In genomic region chr19:43934985-43935708, GRCh38 we compare ENCODE assay signal across 1 cellular context.
TF ChIP-seq lines count a peak whose summit lies in the region.

Gene ZNF45, minus strand, starts transcription at chr19:43935282. Its CDS starts 13,097 bp downstream, at chr19:43922185.

TF ChIP-seq in K562, 482 proteins besides CTCF, POLR2A, EP300 and RAD21 (continued from another document and continues in another):
- TF ChIP-seq ZNF609 (CRISPR knock-in tag; IDR thresholded peaks at IDR 0.05; ENCODE audit: borderline replicate concordance) (no peak), ZNF140 (CRISPR knock-in tag; IDR thresholded peaks at IDR 0.05) (no peak), ZNF282 (CRISPR knock-in tag; IDR thresholded peaks at IDR 0.05) (no peak), ETV5 (CRISPR knock-in tag; IDR thresholded peaks at IDR 0.05; ENCODE audit: low read depth) (peak; percentile 85), ZNF436 (CRISPR knock-in tag; IDR thresholded peaks at IDR 0.05) (no peak), ZNF511 (CRISPR knock-in tag; IDR thresholded peaks at IDR 0.05) (no peak), BDP1 (IDR thresholded peaks at IDR 0.05; ENCODE audit: insufficient read depth, insufficient read length) (no peak), ZBTB12 (CRISPR knock-in tag; IDR thresholded peaks at IDR 0.05) (no peak), HNRNPH1 (optimal IDR thresholded peaks at IDR 0.05; ENCODE audit: low read depth, low read length) (no peak), POLR2G (IDR thresholded peaks at IDR 0.05; ENCODE audit: low read depth, low read length) (peak; percentile 85), ZNF76 (CRISPR knock-in tag; IDR thresholded peaks at IDR 0.05; ENCODE audit: borderline replicate concordance) (no peak), ZNF347 (CRISPR knock-in tag; IDR thresholded peaks at IDR 0.05; ENCODE audit: low read depth) (no peak), TAF7 (tag; IDR thresholded peaks at IDR 0.05) (peak; percentile 52), DEAF1 (CRISPR knock-in tag; IDR thresholded peaks at IDR 0.05) (no peak), SP2 (IDR thresholded peaks at IDR 0.05; ENCODE audit: extremely low read depth, low read depth, low read length, poor library complexity, severe bottlenecking) (no peak), IRF2 (CRISPR knock-in tag; IDR thresholded peaks at IDR 0.05) (no peak), ZNF780A (CRISPR knock-in tag; IDR thresholded peaks at IDR 0.05) (no peak), ZNF407 (IDR thresholded peaks at IDR 0.05; ENCODE audit: low read depth) (no peak), POLR2B (IDR thresholded peaks at IDR 0.05; ENCODE audit: low read depth, partially characterized antibody) (peak; percentile 56), NFXL1 (CRISPR knock-in tag; IDR thresholded peaks at IDR 0.05) (no peak), CEBPG (CRISPR knock-in tag; IDR thresholded peaks at IDR 0.05) (no peak), CEBPG (tag; conservative IDR thresholded peaks at IDR 0.05 in 1 of 2, IDR thresholded peaks at IDR 0.05 in 1 of 2) (no peak), KAT7 (CRISPR knock-in tag; IDR thresholded peaks at IDR 0.05; ENCODE audit: borderline replicate concordance) (peak; percentile 65; the same call in 1 of the 2 replicates), BRCA1 (IDR thresholded peaks at IDR 0.05) (no peak), BRCA1 (CRISPR knock-in tag; IDR thresholded peaks at IDR 0.05) (no peak), E2F6 (IDR thresholded peaks at IDR 0.05; ENCODE audit: borderline replicate concordance in 1 of 2, extremely low read depth in 1 of 2, insufficient read depth in 1 of 2, insufficient read length in 1 of 2, low read depth in 1 of 2, low read length in 1 of 2, poor library complexity in 1 of 2, severe bottlenecking in 1 of 2) (peak in 1 of 2 experiments; percentile 77), ELK1 (CRISPR knock-in tag; IDR thresholded peaks at IDR 0.05) (no peak), CBX8 (IDR thresholded peaks at IDR 0.05; ENCODE audit: borderline replicate concordance, extremely low read depth, low read depth, low read length, poor library complexity, severe bottlenecking) (no peak), BCL6 (CRISPR knock-in tag; IDR thresholded peaks at IDR 0.05) (no peak), JUND (IDR thresholded peaks at IDR 0.05; ENCODE audit: borderline replicate concordance, low read depth, low read length) (no peak), JUND (tag; IDR thresholded peaks at IDR 0.05; ENCODE audit: borderline replicate concordance, low read depth, low read length) (no peak), ZBTB7A (IDR thresholded peaks at IDR 0.05; ENCODE audit: borderline replicate concordance, control insufficient read depth, low read depth, low read length) (no peak), MITF (IDR thresholded peaks at IDR 0.05) (no peak), PTRF (tag; IDR thresholded peaks at IDR 0.05) (no peak), ZNF785 (CRISPR knock-in tag; IDR thresholded peaks at IDR 0.05) (no peak), HSF4 (CRISPR knock-in tag; IDR thresholded peaks at IDR 0.05; ENCODE audit: borderline replicate concordance) (no peak), ZNF280A (IDR thresholded peaks at IDR 0.05; ENCODE audit: low read depth, partially characterized antibody) (no peak), ARNT (IDR thresholded peaks at IDR 0.05) (no peak)
